Comparison of ENCODE assay signal across 15 cellular contexts in genomic region chr7:74207586-74207985, GRCh38. TPM values are rescaled to one million over a fixed set of nuclear protein-coding genes. Genes with fewer than 3 reads are reported as not detected.
A peak's percentile ranks its signal among the peaks of the same experiment; 100 is the strongest.
DNase-seq lines count a peak whose midpoint lies in the region; ATAC-seq, FAIRE-seq and TF ChIP-seq lines count a peak whose summit lies in the region.
"Had no signal": no experiment of that assay in that cellular context is flagged by ENCODE, and none has a peak within 500 bp of the region (broad histone marks: within the 10 kb centered on the region; RNA-seq: fewer than 3 reads in every experiment).

No MANE protein-coding gene starts in this region.

- H2AK5ac ChIP-seq in H1 (ENCODE audit: low read depth, low read length), result no peak overlapping the region

- peak overlapping the region; percentile 77 to 82 for H3K27ac Mint-ChIP-seq in natural killer cell
- H3K27ac Mint-ChIP-seq in type B pancreatic cell, result peak overlapping the region; percentile 32

- no peak overlapping the region for H4K8ac ChIP-seq in H1 (ENCODE audit: extremely low read depth, insufficient read depth, low read length)

- H3K4me1 Mint-ChIP-seq in natural killer cell, result peaks cover 21 to 43% of the 10 kb centered on the region in 2 donors
- H3K4me1 Mint-ChIP-seq in type B pancreatic cell (ENCODE audit: unreplicated experiment), result no peaks in the 10 kb centered on the region

- no peak overlapping the region for H4K5ac ChIP-seq in H1 (ENCODE audit: insufficient read length, low read depth, low read length)

- TF ChIP-seq CTCF in H1 (IDR thresholded peaks at IDR 0.05; ENCODE audit: control extremely low read depth in 1 of 3, insufficient read depth in 1 of 3, low read depth in 1 of 3, low read length in 3 of 3), result no peak
- no peak for TF ChIP-seq CTCF in natural killer cell (IDR thresholded peaks at IDR 0.05)
- TF ChIP-seq CTCF in type B pancreatic cell (conservative IDR thresholded peaks at IDR 0.05), result no peak

- H3K27ac ChIP-seq in right cardiac atrium (ENCODE audit: low read length) (no peak overlapping the region), H1 (ENCODE audit: low read depth, low read length) (no peak overlapping the region)
- H3K27ac ChIP-seq: KMS-11 had no signal

- no peaks in the 10 kb centered on the region for H3K4me1 ChIP-seq in right cardiac atrium (ENCODE audit: control insufficient read depth, insufficient read depth, low read length)
- 0 out of 7 replicates have a peak, but pooled peaks cover 0 to 2% (median 0%) of the 10 kb centered on the region in 4 experiments for H3K4me1 ChIP-seq in H1 (replicated peaks in 1 of 4; ENCODE audit: control insufficient read depth in 3 of 4, insufficient read depth in 4 of 4, low read length in 3 of 4)
- H3K4me1 ChIP-seq: Caco-2 had no signal

- no peaks in the 10 kb centered on the region; the same call in 1 of the 2 replicates for H3K23me2 ChIP-seq in H1 (ENCODE audit: low read depth, low read length)

- H2BK12ac ChIP-seq in H1 (ENCODE audit: low read depth, low read length), result no peak overlapping the region

- no peak overlapping the region for H3K56ac ChIP-seq in H1 (replicated peaks; ENCODE audit: insufficient read length, low read depth, low read length)

- POLR2A ChIA-PET in H1 (lab: Charles Lee; ENCODE audit: partially characterized antibody), result interaction anchor here (0.6 to 2.6 kb wide), 2 partner anchors 9 to 110 kb away, joined by 3 to 7 read pairs; no protein-coding TSS in a partner anchor

- no peak overlapping the region for H3K23ac ChIP-seq in H1 (ENCODE audit: insufficient read length)

- no peak overlapping the region for H3K14ac ChIP-seq in H1 (ENCODE audit: insufficient read length)

- H4K20me1 ChIP-seq in H1 (replicated peaks in 1 of 2; ENCODE audit: control insufficient read depth in 1 of 2, insufficient read depth in 2 of 2, low read length in 2 of 2), result no peaks in the 10 kb centered on the region

- H3K36me3 Mint-ChIP-seq in natural killer cell (no peaks in the 10 kb centered on the region), type B pancreatic cell (no peaks in the 10 kb centered on the region)

- H3K4me3 ChIP-seq in right cardiac atrium (ENCODE audit: low read length) (no peak overlapping the region), H1 (ENCODE audit: extremely low read depth in 1 of 4, insufficient read depth in 2 of 4, low read depth in 3 of 4, low read length in 4 of 4) (no peak overlapping the region)

- H3K4me2 ChIP-seq in H1 (ENCODE audit: insufficient read depth in 1 of 2, low read depth in 2 of 2, low read length in 2 of 2), result no peak overlapping the region

- no peak overlapping the region for H2BK5ac ChIP-seq in H1 (ENCODE audit: low read depth, low read length)

- intact Hi-C loops in right cardiac atrium (cut with DNase I), result loop anchor here (2.0 to 10.0 kb wide), 5 partner anchors 143 to 343 kb away; partner anchors contain the start of gene TMEM270 (in 2 of the 4)
- intact Hi-C loops in left ventricle myocardium superior (cut with micrococcal nuclease), result loop anchor here (5.0 kb wide), 1 partner anchor 190 kb away; no protein-coding TSS in a partner anchor
- intact Hi-C loops in natural killer cell (cut with micrococcal nuclease), result loop anchor here (5.0 kb wide), 1 partner anchor 140 kb away; no protein-coding TSS in a partner anchor

- no peaks in the 10 kb centered on the region for H3K27me3 ChIP-seq in right cardiac atrium (ENCODE audit: control insufficient read depth, insufficient read depth)
- no peaks in the 10 kb centered on the region for H3K27me3 ChIP-seq in H1 (replicated peaks in 1 of 4; ENCODE audit: control insufficient read depth in 3 of 4, extremely low read depth in 1 of 4, insufficient read depth in 3 of 4, low read length in 3 of 4)

- no peaks in the 10 kb centered on the region for H3K79me2 ChIP-seq in H1 (ENCODE audit: control insufficient read depth in 1 of 2, insufficient read depth in 2 of 2, low read length in 2 of 2)

- peaks cover 0 to 4% of the 10 kb centered on the region in 2 donors for H3K27me3 Mint-ChIP-seq in natural killer cell (ENCODE audit: low read depth in 2 of 2)
- H3K27me3 Mint-ChIP-seq in type B pancreatic cell, result peaks cover 14% of the 10 kb centered on the region

- H3K79me1 ChIP-seq in H1 (ENCODE audit: low read depth, low read length), result no peaks in the 10 kb centered on the region

- H3K9me3 ChIP-seq in right cardiac atrium (ENCODE audit: control insufficient read depth, low read length) (no peaks in the 10 kb centered on the region), H1 (ENCODE audit: insufficient read depth in 2 of 2, low read depth in 1 of 2, low read length in 1 of 2) (no peaks in the 10 kb centered on the region)
- H3K9me3 ChIP-seq: Caco-2 had no signal

- ATAC-seq in right cardiac atrium, result no peak
- no peak for ATAC-seq in left ventricle myocardium superior
- no peak for ATAC-seq in natural killer cell
- ATAC-seq: Panc1 had no signal

- H3K9me3 Mint-ChIP-seq in natural killer cell, result no peaks in the 10 kb centered on the region
- no peaks in the 10 kb centered on the region for H3K9me3 Mint-ChIP-seq in type B pancreatic cell

- no peak overlapping the region for H2BK120ac ChIP-seq in H1 (replicated peaks; ENCODE audit: low read depth, low read length)

- no peak overlapping the region for H3K18ac ChIP-seq in H1 (ENCODE audit: extremely low read depth, low read length)

- FAIRE-seq in H1 (lab: Jason Lieb, UNC), result no peak

- H3K36me3 ChIP-seq in H1 (ENCODE audit: control insufficient read depth in 2 of 4, insufficient read depth in 4 of 4, low read length in 3 of 4), result no peaks in the 10 kb centered on the region

- TF ChIP-seq POLR2A in H1 (IDR thresholded peaks at IDR 0.05; ENCODE audit: control extremely low read depth in 1 of 2, low read depth in 2 of 2, low read length in 2 of 2), result no peak

- TF ChIP-seq RAD21 in H1 (IDR thresholded peaks at IDR 0.05 in 1 of 2, conservative IDR thresholded peaks at IDR 0.05 in 1 of 2; ENCODE audit: low read depth in 2 of 2, low read length in 2 of 2), result no peak

- DNase-seq in right cardiac atrium, result peak in 2 of 3 donors; percentile 12 to 41
- DNase-seq in left ventricle myocardium superior, result no peak
- DNase-seq in H1 (ENCODE audit: low read depth in 1 of 2, low spot score in 2 of 2), result no peak
- DNase-seq in natural killer cell, result no peak
- DNase-seq in type B pancreatic cell (ENCODE audit: extremely low spot score, unreplicated experiment), result no peak
- DNase-seq in stimulated activated CD4-positive, alpha-beta T cell treated with anti-CD3 and anti-CD28 coated beads, Interleukin-2, amount 100 ng/mL, for 24 hours, result no peak
- DNase-seq in effector CD4-positive, alpha-beta T cell, result no peak
- DNase-seq in NCI-H2107 treated with DMSO at 0.1 percent for 48 hours (lab: John Stamatoyannopoulos, UW; ENCODE audit: unreplicated experiment), result no peak
- DNase-seq: Caco-2, NCI-H1092, NCI-H146, NCI-H2227 treated with DMSO at 0.1 percent for 48 hours, NCI-H524 had no signal

- no peak overlapping the region for H2BK20ac ChIP-seq in H1 (ENCODE audit: low read length)

- CTCF ChIA-PET in H1 (lab: Charles Lee; ENCODE audit: partially characterized antibody), result interaction anchor here (0.6 to 11.6 kb wide), 23 partner anchors 8 to 831 kb away, joined by 3 to 132 read pairs (median 8); no protein-coding TSS in a partner anchor

- H2BK15ac ChIP-seq in H1 (ENCODE audit: low read length), result no peak overlapping the region

- H2AFZ ChIP-seq in H1 (ENCODE audit: low read length), result no peak overlapping the region

- H3K4ac ChIP-seq in H1 (replicated peaks; ENCODE audit: insufficient read length, low read depth, low read length), result peak overlapping the region; percentile 85

- H3K9ac ChIP-seq in H1 (replicated peaks in 1 of 4; ENCODE audit: extremely low read depth in 1 of 4, low read depth in 3 of 4, low read length in 3 of 4), result no peak overlapping the region
- H3K9ac ChIP-seq: KMS-11 had no signal

- no peak for TF ChIP-seq EP300 in H1 (IDR thresholded peaks at IDR 0.05; ENCODE audit: borderline replicate concordance in 1 of 2, low read depth in 2 of 2, low read length in 2 of 2)

- H3K4me3 Mint-ChIP-seq in natural killer cell (peak overlapping the region; percentile 75), type B pancreatic cell (no peak overlapping the region)

- WGBS in right cardiac atrium, result 86% methylated on average over 11 of the region's 11 CpGs
- WGBS in H1 (ENCODE audit: extremely low coverage in 1 of 2, insufficient coverage in 1 of 2, insufficient read length in 1 of 2, insufficient replicate concordance in 2 of 2, low coverage in 1 of 2, low lambda C conversion rate in 2 of 2, missing lambda C conversion rate in 1 of 2), 2 experiments, result 87% methylated on average over 11 of the region's 11 CpGs; no CpG with 5 or more reads in 1 of the 2 experiments

- H4K91ac ChIP-seq in H1 (replicated peaks; ENCODE audit: insufficient read length, low read length), result no peak overlapping the region

RNA-seq across cellular contexts. Expression of gene LAT2, which starts 2.2 kb away (rescaled TPM):
- total RNA-seq in right cardiac atrium, result 1 to 10 TPM; 2.4 to 5.1 (median 3.8) TPM
- 2.1 TPM for polyA plus RNA-seq in right cardiac atrium
- 2.7 TPM for total RNA-seq in left ventricle myocardium superior
- total RNA-seq in H1 (2021; fragmentation: NEBNext Ultra II Directional; extraction: Animal tissue kit (Norgen Biotek cat#: 25700)), result 0.19 and 0.63 TPM in 2 replicates
- polyA plus RNA-seq in H1 (2011; rRNA removed), result 0.20 and 0.23 TPM in 2 replicates
- polyA plus RNA-seq in H1 (2011; cell fraction: cytosol; rRNA removed), result 0.40 TPM
- polyA plus RNA-seq in H1 (2011; cell fraction: nucleus; rRNA removed), result 0.56 TPM
- polyA plus RNA-seq in H1 (2012, experiment 1 of 2), result 1.1 to 1.5 TPM (median 1.2 TPM) in 4 replicates
- polyA plus RNA-seq in H1 (2012, experiment 2 of 2), result 0.72 TPM
- 0.26 TPM for polyA plus RNA-seq in H1 (2013, experiment 1 of 2)
- 0.18 TPM for polyA plus RNA-seq in H1 (2013, experiment 2 of 2)
- 0.06 TPM in 1 of 2 replicates, not detected in the other for polyA minus RNA-seq in H1 (2011; rRNA and poly(A)+ RNA removed)
- not detected for polyA minus RNA-seq in H1 (2011; cell fraction: cytosol; rRNA and poly(A)+ RNA removed)
- polyA minus RNA-seq in H1 (2011; cell fraction: nucleus; rRNA and poly(A)+ RNA removed), result 0.70 TPM
- total RNA-seq in natural killer cell, result 100 to 1,000 TPM; 124 to 163 (median 145) TPM
- 0.24 and 0.89 TPM in 2 replicates for total RNA-seq in type B pancreatic cell (ENCODE audit: low replicate concordance)

RNA-seq across cellular contexts. Expression of gene EIF4H, which starts 33.4 kb away (rescaled TPM):
- total RNA-seq in right cardiac atrium (100 to 1,000 TPM; 186 to 223 (median 202) TPM), left ventricle myocardium superior (172 TPM), natural killer cell (100 to 1,000 TPM; 286 to 294 (median 294) TPM), type B pancreatic cell (ENCODE audit: low replicate concordance) (250 and 251 TPM in 2 replicates)
- polyA plus RNA-seq in right cardiac atrium (139 TPM), H1 (2011; rRNA removed) (323 and 414 TPM in 2 replicates)
- total RNA-seq in H1 (2021; fragmentation: NEBNext Ultra II Directional; extraction: Animal tissue kit (Norgen Biotek cat#: 25700)), result 359 and 382 TPM in 2 replicates
- 380 TPM for polyA plus RNA-seq in H1 (2011; cell fraction: cytosol; rRNA removed)
- 274 TPM for polyA plus RNA-seq in H1 (2011; cell fraction: nucleus; rRNA removed)
- polyA plus RNA-seq in H1 (2012, experiment 1 of 2), result 322 to 343 TPM (median 323 TPM) in 4 replicates
- polyA plus RNA-seq in H1 (2012, experiment 2 of 2), result 162 TPM
- 194 TPM for polyA plus RNA-seq in H1 (2013, experiment 1 of 2)
- polyA plus RNA-seq in H1 (2013, experiment 2 of 2), result 197 TPM
- polyA minus RNA-seq in H1 (2011; rRNA and poly(A)+ RNA removed), result 210 and 212 TPM in 2 replicates
- 180 TPM for polyA minus RNA-seq in H1 (2011; cell fraction: cytosol; rRNA and poly(A)+ RNA removed)
- 113 TPM for polyA minus RNA-seq in H1 (2011; cell fraction: nucleus; rRNA and poly(A)+ RNA removed)

RNA-seq across cellular contexts. Expression of gene RFC2, which starts 46.6 kb away (rescaled TPM):
- 10 to 100 TPM in 1 of 4 donors, 1 to 10 TPM in 3; 8.9 to 11.5 (median 9.1) TPM for total RNA-seq in right cardiac atrium
- 9.4 TPM for polyA plus RNA-seq in right cardiac atrium
- 10.5 TPM for total RNA-seq in left ventricle myocardium superior
- total RNA-seq in H1 (2021; fragmentation: NEBNext Ultra II Directional; extraction: Animal tissue kit (Norgen Biotek cat#: 25700)), result 85.4 and 90.5 TPM in 2 replicates
- polyA plus RNA-seq in H1 (2011; rRNA removed), result 40.8 and 52.9 TPM in 2 replicates
- polyA plus RNA-seq in H1 (2011; cell fraction: cytosol; rRNA removed), result 67.0 TPM
- polyA plus RNA-seq in H1 (2011; cell fraction: nucleus; rRNA removed), result 43.8 TPM
- 77.2 to 107 TPM (median 93.2 TPM) in 4 replicates for polyA plus RNA-seq in H1 (2012, experiment 1 of 2)
- polyA plus RNA-seq in H1 (2012, experiment 2 of 2), result 90.7 TPM
- polyA plus RNA-seq in H1 (2013, experiment 1 of 2), result 49.5 TPM
- 51.4 TPM for polyA plus RNA-seq in H1 (2013, experiment 2 of 2)
- polyA minus RNA-seq in H1 (2011; rRNA and poly(A)+ RNA removed), result 98.1 and 103 TPM in 2 replicates
- polyA minus RNA-seq in H1 (2011; cell fraction: cytosol; rRNA and poly(A)+ RNA removed), result 54.5 TPM
- polyA minus RNA-seq in H1 (2011; cell fraction: nucleus; rRNA and poly(A)+ RNA removed), result 37.1 TPM
- 10 to 100 TPM; 16.9 to 26.5 (median 20.5) TPM for total RNA-seq in natural killer cell
- total RNA-seq in type B pancreatic cell (ENCODE audit: low replicate concordance), result 26.5 and 40.9 TPM in 2 replicates

Comparison
In these comparisons a context has a peak if more than half of its experiments do, and no peak if none do; other contexts are left out.
1. DNase-seq: peak in right cardiac atrium (2 of 3); none in left ventricle myocardium superior (single experiment), H1 (0 of 2), natural killer cell (single experiment), type B pancreatic cell (single experiment), stimulated activated CD4-positive, alpha-beta T cell treated with anti-CD3 and anti-CD28 coated beads, Interleukin-2, amount 100 ng/mL, for 24 hours (0 of 2), effector CD4-positive, alpha-beta T cell (single experiment) and NCI-H2107 treated with DMSO at 0.1 percent for 48 hours (single experiment).
2. RNA of gene LAT2, which starts 2.2 kb away (total RNA-seq): 124 to 163 TPM in natural killer cell; 2.4 to 5.1 TPM in right cardiac atrium, 2.7 TPM in left ventricle myocardium superior (single experiment), 0.24 to 0.89 TPM in type B pancreatic cell and 0.19 to 0.63 TPM in H1; every median in the first group is over 10 times any median in the second.